15 cellular contexts compared by ENCODE assay signal in the genomic region with DNA sequence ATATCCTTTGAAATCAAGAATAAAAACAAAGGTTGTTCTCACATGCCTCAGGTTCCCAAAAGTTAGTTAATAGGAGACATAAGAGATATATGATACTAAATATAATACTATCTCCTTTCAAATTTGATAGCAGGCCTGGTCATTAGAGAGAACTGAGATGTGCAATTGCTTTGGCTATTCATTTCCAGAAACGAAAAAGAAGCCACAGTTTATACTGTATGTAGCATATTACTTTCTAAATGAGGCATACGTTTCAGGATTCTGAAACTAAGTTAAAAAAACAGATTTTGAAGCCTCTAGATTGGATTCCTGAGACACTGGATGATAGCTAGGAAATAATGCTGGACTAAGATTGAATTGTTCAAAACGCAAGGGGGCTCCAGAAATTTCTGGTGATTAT. TPM values are rescaled to one million over a fixed set of nuclear protein-coding genes. Genes with fewer than 3 reads are reported as not detected.
DNase-seq lines count a peak whose midpoint lies in the region; ATAC-seq, FAIRE-seq and TF ChIP-seq lines count a peak whose summit lies in the region.
"Had no signal": no experiment of that assay in that cellular context is flagged by ENCODE, and none has a peak within 500 bp of the region (broad histone marks: within the 10 kb centered on the region; RNA-seq: fewer than 3 reads in every experiment).

No MANE protein-coding gene starts in this region.

- H3K27me3 ChIP-seq in ACC112 (ENCODE audit: insufficient read depth, low read length) = no peaks in the 10 kb centered on the region
- no peaks in the 10 kb centered on the region for H3K27me3 ChIP-seq in foreskin keratinocyte
- H3K27me3 ChIP-seq in sigmoid colon = no peaks in the 10 kb centered on the region

- peak; percentile 81 for ATAC-seq in HG02588 (IDR thresholded peaks at IDR 0.05; ENCODE audit: unreplicated experiment)
- ATAC-seq in HG03354 (IDR thresholded peaks at IDR 0.05; ENCODE audit: poor library complexity, severe bottlenecking, unreplicated experiment) = peak; percentile 86
- ATAC-seq in foreskin keratinocyte = no peak

- H3K36me3 ChIP-seq in ACC112 (ENCODE audit: insufficient read depth, low read length) (no peaks in the 10 kb centered on the region), sigmoid colon (no peaks in the 10 kb centered on the region)
- H3K36me3 ChIP-seq: HAP-1 had no signal

- no TSS peak for BruUV-seq in Calu3 (replicated peaks; lab: Mats Ljungman, UMichigan)

- H3K27ac ChIP-seq in ACC112 (ENCODE audit: low read depth, low read length) (no peak overlapping the region), foreskin keratinocyte (no peak overlapping the region), sigmoid colon (no peak overlapping the region)

- H3K79me2 ChIP-seq in ACC112 (ENCODE audit: control insufficient read depth, insufficient read depth, low read length, unreplicated experiment) = no peaks in the 10 kb centered on the region

- H3K27me3 Mint-ChIP-seq in chondrocyte (ENCODE audit: low read depth) (no peaks in the 10 kb centered on the region), Calu3 (ENCODE audit: unreplicated experiment) (no peaks in the 10 kb centered on the region)

- no peak for TF ChIP-seq POLR2A in sigmoid colon (IDR thresholded peaks at IDR 0.05)

- DNase-seq in GM19239 (ENCODE audit: insufficient read length, low spot score) (peak; percentile 30), foreskin keratinocyte (no peak), chondrocyte (ENCODE audit: low spot score) (no peak), Calu3 (no peak), sigmoid colon (no peak)
- DNase-seq: 8988T, aorta, DMS79 treated with DMSO at 0.1 percent for 48 hours, NCI-H774 had no signal

- H3K36me3 Mint-ChIP-seq in chondrocyte (ENCODE audit: low read depth) (no peaks in the 10 kb centered on the region), Calu3 (ENCODE audit: insufficient read depth, unreplicated experiment) (no peaks in the 10 kb centered on the region)

- WGBS in sigmoid colon, 2 donors = 75 to 80% methylated on average over 3 of the region's 3 CpGs

- peak; percentile 89 for FAIRE-seq in GM19239 (lab: Jason Lieb, UNC)
- FAIRE-seq: endometrium had no signal

- H3K4me3 ChIP-seq in ACC112 (ENCODE audit: low read depth, low read length) = no peak overlapping the region
- no peak overlapping the region for H3K4me3 ChIP-seq in sigmoid colon
- H3K4me3 ChIP-seq: HAP-1 had no signal

- H3K9me3 ChIP-seq in sigmoid colon = no peaks in the 10 kb centered on the region
- H3K9me3 ChIP-seq: HAP-1 had no signal

- H3K4me1 ChIP-seq in ACC112 (ENCODE audit: control insufficient read depth, insufficient read depth, low read length, unreplicated experiment) (no peaks in the 10 kb centered on the region), foreskin keratinocyte (no peaks in the 10 kb centered on the region), sigmoid colon (peaks cover 0 to 5% (median 0%) of the 10 kb centered on the region in 4 donors)

- H3K27ac Mint-ChIP-seq in chondrocyte (ENCODE audit: unreplicated experiment) (no peak overlapping the region), Calu3 (ENCODE audit: unreplicated experiment) (no peak overlapping the region)

- CTCF ChIA-PET in Calu3 (lab: Charles Lee) = no interaction called here

- intact Hi-C loops in Calu3 (cut with micrococcal nuclease; ENCODE audit: unreplicated experiment) (no loop called here), sigmoid colon (cut with DNase I) (no loop called here)

- TF ChIP-seq CTCF in foreskin keratinocyte (conservative IDR thresholded peaks at IDR 0.05) = no peak
- no peak for TF ChIP-seq CTCF in chondrocyte (IDR thresholded peaks at IDR 0.05)
- TF ChIP-seq CTCF in Calu3 (IDR thresholded peaks at IDR 0.05; ENCODE audit: unreplicated experiment) = no peak
- no peak for TF ChIP-seq CTCF in sigmoid colon (IDR thresholded peaks at IDR 0.05)

- no peaks in the 10 kb centered on the region for H3K4me1 Mint-ChIP-seq in chondrocyte (ENCODE audit: low read depth)
- peaks cover 5% of the 10 kb centered on the region for H3K4me1 Mint-ChIP-seq in Calu3 (ENCODE audit: low read depth, unreplicated experiment)

- H3K4me3 Mint-ChIP-seq in chondrocyte (ENCODE audit: unreplicated experiment) = no peak overlapping the region
- H3K4me3 Mint-ChIP-seq in Calu3 (ENCODE audit: low read depth, unreplicated experiment) = no peak overlapping the region

- H2AFZ ChIP-seq in ACC112 (ENCODE audit: low read length, unreplicated experiment) = peak overlapping the region; percentile 3

- TF ChIP-seq EP300 in sigmoid colon (IDR thresholded peaks at IDR 0.05) = no peak

- H3K9me3 Mint-ChIP-seq in chondrocyte (ENCODE audit: low read depth) (no peaks in the 10 kb centered on the region), Calu3 (ENCODE audit: low read depth, unreplicated experiment) (no peaks in the 10 kb centered on the region)

RNA-seq across cellular contexts. Expression of a gene that starts 7.1 kb away (rescaled TPM):
- total RNA-seq in foreskin keratinocyte (7.3 and 8.1 TPM in 2 replicates), chondrocyte (0.52 to 2.9 TPM (median 1.2 TPM) in 3 replicates), Calu3 (2022) (2.0 and 2.7 TPM in 2 replicates), sigmoid colon (not detected)
- polyA plus RNA-seq in foreskin keratinocyte (6.9 and 9.2 TPM in 2 replicates), sigmoid colon (1 to 10 TPM in 2 of 3 donors, under 1 TPM in 1; 0.83 to 3.5 (median 3.0) TPM)
- total RNA-seq: activated CD8-positive, alpha-beta memory T cell treated with anti-CD3 and anti-CD28 coated beads for 36 hours had no signal
